19 cellular contexts compared by ENCODE assay signal in the genomic region with DNA sequence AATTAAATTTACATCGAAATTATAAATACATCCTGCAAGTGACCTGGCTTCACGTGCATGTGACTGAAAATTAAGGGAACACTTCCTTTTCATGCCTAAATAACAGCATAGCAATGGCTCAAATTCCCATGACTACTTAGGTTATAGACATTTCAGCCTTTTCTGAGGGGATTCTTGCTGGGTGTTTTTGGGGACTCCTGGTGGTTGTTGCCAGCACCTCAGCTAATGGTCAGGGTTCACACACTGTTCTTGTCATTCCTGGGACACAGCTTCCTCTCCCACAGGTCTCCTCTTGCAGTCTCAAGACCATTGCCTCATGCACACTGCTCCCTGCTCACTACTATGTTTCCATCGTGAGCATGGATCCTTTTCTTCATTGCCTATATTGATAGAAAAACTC.
DNase-seq lines count a peak whose midpoint lies in the region; ATAC-seq and TF ChIP-seq lines count a peak whose summit lies in the region.
"Had no signal": no experiment of that assay in that cellular context is flagged by ENCODE, and none has a peak within 500 bp of the region (broad histone marks: within the 10 kb centered on the region; RNA-seq: fewer than 3 reads in every experiment).

No MANE protein-coding gene starts in this region.

- H3K4me3 ChIP-seq in GM23338 (no peak overlapping the region), NB4 (ENCODE audit: low read depth, low read length) (no peak overlapping the region), mesendoderm (ENCODE audit: low read length) (no peak overlapping the region)
- H3K4me3 ChIP-seq: gastrocnemius medialis had no signal

- H3K4ac ChIP-seq in mesendoderm (ENCODE audit: low read depth, low read length): no peak overlapping the region

- H3K27ac ChIP-seq in GM23338 (ENCODE audit: low read depth): no peak overlapping the region
- H3K27ac ChIP-seq in mesendoderm (ENCODE audit: low read depth, low read length): no peak overlapping the region
- H3K27ac ChIP-seq: gastrocnemius medialis had no signal

- TF ChIP-seq CTCF in GM23338 (conservative IDR thresholded peaks at IDR 0.05; ENCODE audit: low read depth in 2 of 2) (peak; percentile 57 to 59), NB4 (IDR thresholded peaks at IDR 0.05; ENCODE audit: low read depth, low read length) (peak; percentile 27), chondrocyte (IDR thresholded peaks at IDR 0.05) (peak; percentile 22)

- H4K20me1 ChIP-seq in GM23338 (replicated peaks; ENCODE audit: insufficient read depth): no peaks in the 10 kb centered on the region

- no peak for TF ChIP-seq POLR2A in NB4 (IDR thresholded peaks at IDR 0.05; ENCODE audit: extremely low read depth, insufficient read length)

- peaks cover 4% of the 10 kb centered on the region for H3K9me3 Mint-ChIP-seq in GM23338
- no peaks in the 10 kb centered on the region for H3K9me3 Mint-ChIP-seq in chondrocyte (ENCODE audit: low read depth)

- H3K36me3 ChIP-seq in GM23338 (ENCODE audit: insufficient read depth): no peaks in the 10 kb centered on the region
- H3K36me3 ChIP-seq in mesendoderm (ENCODE audit: control insufficient read depth, insufficient read depth, low read length): no peaks in the 10 kb centered on the region
- H3K36me3 ChIP-seq: gastrocnemius medialis had no signal

- H3K27me3 Mint-ChIP-seq in GM23338 (ENCODE audit: insufficient read depth, low read depth, poor library complexity): no peaks in the 10 kb centered on the region
- no peaks in the 10 kb centered on the region for H3K27me3 Mint-ChIP-seq in chondrocyte (ENCODE audit: low read depth)

- H3K79me2 ChIP-seq in GM23338 (replicated peaks; ENCODE audit: insufficient read depth) (no peaks in the 10 kb centered on the region), mesendoderm (ENCODE audit: control insufficient read depth, insufficient read depth, low read length) (no peaks in the 10 kb centered on the region)

- no peak overlapping the region for H3K18ac ChIP-seq in mesendoderm (ENCODE audit: low read length)

- no peaks in the 10 kb centered on the region for H3K79me1 ChIP-seq in mesendoderm (ENCODE audit: low read length)

- H3K23ac ChIP-seq in mesendoderm (ENCODE audit: low read length): no peak overlapping the region

- H3K4me3 Mint-ChIP-seq in GM23338: no peak overlapping the region
- no peak overlapping the region for H3K4me3 Mint-ChIP-seq in chondrocyte (ENCODE audit: unreplicated experiment)
- H3K4me3 Mint-ChIP-seq: neural crest cell had no signal

- H3K4me1 Mint-ChIP-seq in GM23338 (no peaks in the 10 kb centered on the region), chondrocyte (ENCODE audit: low read depth) (peaks cover 6% of the 10 kb centered on the region)
- H3K4me1 Mint-ChIP-seq: neural crest cell had no signal

- H3F3A ChIP-seq in GM23338 (replicated peaks; ENCODE audit: low read depth): no peaks in the 10 kb centered on the region

- no peak overlapping the region for H4K8ac ChIP-seq in mesendoderm (ENCODE audit: low read depth, low read length)

- no peaks in the 10 kb centered on the region for H3K4me1 ChIP-seq in GM23338 (ENCODE audit: insufficient read depth)
- H3K4me1 ChIP-seq in mesendoderm (ENCODE audit: control insufficient read depth, low read depth, low read length): no peaks in the 10 kb centered on the region
- H3K4me1 ChIP-seq: gastrocnemius medialis had no signal

- H2BK120ac ChIP-seq in mesendoderm (ENCODE audit: low read depth, low read length): no peak overlapping the region

- H3K4me2 ChIP-seq in GM23338 (no peak overlapping the region), mesendoderm (ENCODE audit: low read length) (no peak overlapping the region)

- H3K56ac ChIP-seq in mesendoderm (ENCODE audit: low read length): no peak overlapping the region

- DNase-seq in GM23338 (ENCODE audit: low spot score): peak; percentile 48
- DNase-seq in NB4 (ENCODE audit: low read depth): peak; percentile 9
- DNase-seq in chondrocyte (ENCODE audit: low spot score): no peak
- DNase-seq in mesendoderm: peak; percentile 8
- no peak for DNase-seq in NCI-H2107 treated with DMSO at 0.1 percent for 48 hours (lab: John Stamatoyannopoulos, UW; ENCODE audit: unreplicated experiment)
- no peak for DNase-seq in cortex of kidney (lab: John Stamatoyannopoulos, UW)
- no peak for DNase-seq in activated T-cell treated with anti-CD3 and anti-CD28 coated beads, Interleukin-2, amount 50 U/mL, for 48 hours
- DNase-seq in NCI-H510A treated with DMSO at 0.1 percent for 48 hours (lab: John Stamatoyannopoulos, UW): no peak
- DNase-seq: activated CD4-positive, alpha-beta T cell treated with anti-CD3 and anti-CD28 coated beads for 48 hours; activated effector memory CD4-positive, alpha-beta T cell treated with anti-CD3 and anti-CD28 coated beads, Interleukin-2, amount 50 U/mL, for 16 hours; gastrocnemius medialis; GOT3; left cardiac atrium; midbrain; NCI-H1092; OCI-M1; stimulated activated CD4-positive, alpha-beta T cell treated with anti-CD3 and anti-CD28 coated beads, Interleukin-12 subunit alpha, Interleukin-12 subunit beta, amount 100 ng/mL, for 4 hours; T1000 had no signal

- no peak overlapping the region for H3K9ac ChIP-seq in mesendoderm (ENCODE audit: low read length)

- H3K36me3 Mint-ChIP-seq in GM23338 (ENCODE audit: low read depth) (peaks cover 2% of the 10 kb centered on the region; the same call in 1 of the 3 replicates), chondrocyte (ENCODE audit: low read depth) (no peaks in the 10 kb centered on the region)

- WGBS in mesendoderm (ENCODE audit: extremely low coverage, insufficient coverage, low lambda C conversion rate): no CpG with 5 or more reads among the region's 3 CpGs

- H2AK5ac ChIP-seq in mesendoderm (ENCODE audit: low read length): no peak overlapping the region

- no peak overlapping the region for H4K5ac ChIP-seq in mesendoderm (ENCODE audit: low read length)

- no peak overlapping the region for H2BK5ac ChIP-seq in mesendoderm (ENCODE audit: low read length)

- H3K9me2 ChIP-seq in GM23338 (ENCODE audit: insufficient read depth): peaks cover 3% of the 10 kb centered on the region

- H3K27ac Mint-ChIP-seq in GM23338 (no peak overlapping the region), chondrocyte (ENCODE audit: unreplicated experiment) (no peak overlapping the region)

- no peak overlapping the region for H2AFZ ChIP-seq in GM23338

- no peak; the same call in 2 of the 3 replicates for ATAC-seq in GM23338
- ATAC-seq: gastrocnemius medialis, left cardiac atrium had no signal

- H3K27me3 ChIP-seq in GM23338 (ENCODE audit: insufficient read depth) (no peaks in the 10 kb centered on the region), mesendoderm (ENCODE audit: insufficient read depth, low read length, poor library complexity) (no peaks in the 10 kb centered on the region)
- H3K27me3 ChIP-seq: gastrocnemius medialis had no signal

- H2BK15ac ChIP-seq in mesendoderm (replicated peaks; ENCODE audit: low read depth): no peak overlapping the region

TF ChIP-seq in GM23338, 12 proteins besides CTCF, POLR2A, EP300 and RAD21:
- no peak for TF ChIP-seq NANOG (IDR thresholded peaks at IDR 0.05; ENCODE audit: borderline replicate concordance)

Comparison
In these comparisons a context has a peak if more than half of its experiments do, and no peak if none do; other contexts are left out.
1. DNase-seq: peak in GM23338 (single experiment), NB4 (single experiment) and mesendoderm (single experiment); none in chondrocyte (single experiment), NCI-H2107 treated with DMSO at 0.1 percent for 48 hours (single experiment), cortex of kidney (single experiment), activated T-cell treated with anti-CD3 and anti-CD28 coated beads, Interleukin-2, amount 50 U/mL, for 48 hours (0 of 2) and NCI-H510A treated with DMSO at 0.1 percent for 48 hours (single experiment).
2. Peak in every context shown above with its lines, with median percentiles within 50 percentile points of each other: CTCF ChIP-seq.